In genomic region chr7:47875406-47875805, GRCh38 we compare ENCODE assay signal across 31 cellular contexts.
"Had no signal": no experiment of that assay in that cellular context is flagged by ENCODE, and none has a peak within 500 bp of the region (broad histone marks: within the 10 kb centered on the region; RNA-seq: fewer than 3 reads in every experiment).

No MANE protein-coding gene starts in this region.

- FAIRE-seq: endometrium had no signal

- H3K4me3 Mint-ChIP-seq: activated CD4-positive, alpha-beta T cell treated with anti-CD3 and anti-CD28 coated beads for 36 hours; activated CD4-positive, alpha-beta T cell treated with anti-CD3 and anti-CD28 coated beads, Interleukin-2, amount 10 ng/mL, durations not matched to agents 24 days and 14 days; activated CD8-positive, alpha-beta T cell treated with anti-CD3 and anti-CD28 coated beads for 36 hours; activated naive CD4-positive, alpha-beta T cell treated with anti-CD3 and anti-CD28 coated beads, Interleukin-2, amount 10 ng/mL, durations not matched to agents 7 days and 5 days; activated naive CD8-positive, alpha-beta T cell treated with anti-CD3 and anti-CD28 coated beads, Interleukin-2, amount 10 ng/mL, durations not matched to agents 7 days and 5 days; activated T-cell treated with anti-CD3 and anti-CD28 coated beads, Interleukin-2, amount 50 U/mL, for 24 hours; activated T-cell treated with anti-CD3 and anti-CD28 coated beads, Interleukin-2, amount 50 U/mL, for 72 hours; brain; T-helper 17 cell; T-helper 2 cell treated with Interferon-gamma antibody and Interleukin-4, amounts not matched to agents 5 μg/mL and 100 μg/mL, for 36 hours had no signal

- H3K4me1 Mint-ChIP-seq: activated CD4-positive, alpha-beta T cell treated with anti-CD3 and anti-CD28 coated beads, Interleukin-2, amount 10 ng/mL, durations not matched to agents 24 days and 14 days; activated naive CD4-positive, alpha-beta T cell treated with anti-CD3 and anti-CD28 coated beads, Interleukin-2, amount 10 ng/mL, durations not matched to agents 7 days and 5 days; brain; T-helper 17 cell had no signal

- H3K4me1 ChIP-seq: ascending aorta, breast epithelium, colonic mucosa, esophagus squamous epithelium, gastroesophageal sphincter had no signal

- H3K36me3 Mint-ChIP-seq: activated naive CD4-positive, alpha-beta T cell treated with anti-CD3 and anti-CD28 coated beads, Interleukin-2, amount 10 ng/mL, durations not matched to agents 7 days and 5 days; activated naive CD4-positive, alpha-beta T cell treated with anti-CD3 and anti-CD28 coated beads, Interleukin-2, amount 50 U/mL, for 72 hours; activated naive CD8-positive, alpha-beta T cell treated with anti-CD3 and anti-CD28 coated beads, Interleukin-2, amount 10 ng/mL, durations not matched to agents 7 days and 5 days; brain had no signal

- H3K9me3 Mint-ChIP-seq: activated CD4-positive, alpha-beta T cell treated with anti-CD3 and anti-CD28 coated beads, Interleukin-2, amount 10 ng/mL, durations not matched to agents 24 days and 14 days; activated CD8-positive, alpha-beta T cell treated with anti-CD3 and anti-CD28 coated beads for 36 hours; activated naive CD4-positive, alpha-beta T cell treated with anti-CD3 and anti-CD28 coated beads, Interleukin-2, amount 10 ng/mL, durations not matched to agents 7 days and 5 days; activated naive CD4-positive, alpha-beta T cell treated with anti-CD3 and anti-CD28 coated beads, Interleukin-2, amount 50 U/mL, for 72 hours; activated naive CD8-positive, alpha-beta T cell treated with anti-CD3 and anti-CD28 coated beads, Interleukin-2, amount 10 ng/mL, durations not matched to agents 7 days and 5 days; activated T-cell treated with anti-CD3 and anti-CD28 coated beads, Interleukin-2, amount 50 U/mL, for 24 hours; activated T-cell treated with anti-CD3 and anti-CD28 coated beads, Interleukin-2, amount 50 U/mL, for 72 hours; T-helper 2 cell treated with Interferon-gamma antibody and Interleukin-4, amounts not matched to agents 5 μg/mL and 100 μg/mL, for 36 hours had no signal

- DNase-seq: activated CD4-positive, alpha-beta T cell treated with anti-CD3 and anti-CD28 coated beads for 36 hours; activated CD4-positive, alpha-beta T cell treated with anti-CD3 and anti-CD28 coated beads, Interleukin-2, amount 10 ng/mL, durations not matched to agents 24 days and 14 days; activated CD4-positive, alpha-beta T cell treated with anti-CD3 and anti-CD28 coated beads, Interleukin-2, amount 50 U/mL, for 48 hours; activated CD4-positive, CD25-positive, alpha-beta regulatory T cell; activated CD4-positive, CD25-positive, alpha-beta regulatory T cell treated with anti-CD3 and anti-CD28 coated beads, Interleukin-2, amount 50 U/mL, for 72 hours; activated CD8-positive, alpha-beta memory T cell treated with anti-CD3 and anti-CD28 coated beads, Interleukin-2, amount 50 U/mL, for 48 hours; activated CD8-positive, alpha-beta T cell treated with anti-CD3 and anti-CD28 coated beads for 36 hours; activated gamma-delta T cell; activated naive CD4-positive, alpha-beta T cell; activated naive CD4-positive, alpha-beta T cell treated with anti-CD3 and anti-CD28 coated beads, Interleukin-2, amount 10 ng/mL, durations not matched to agents 7 days and 5 days; activated naive CD8-positive, alpha-beta T cell treated with anti-CD3 and anti-CD28 coated beads, Interleukin-2, amount 10 ng/mL, durations not matched to agents 7 days and 5 days; activated T-cell treated with anti-CD3 and anti-CD28 coated beads for 4 hours; activated T-cell treated with anti-CD3 and anti-CD28 coated beads, Interleukin-2, amount 50 U/mL, for 24 hours; activated T-cell treated with anti-CD3 and anti-CD28 coated beads, Interleukin-2, amount 50 U/mL, for 72 hours; central memory CD4-positive, alpha-beta T cell; cerebellar nuclear complex; colonic mucosa; effector CD8-positive, alpha-beta T cell; esophagus squamous epithelium; foreskin melanocyte; T-helper 1 cell; T-helper 17 cell had no signal

- H3K27me3 ChIP-seq: ascending aorta, breast epithelium, cardiac muscle cell, colonic mucosa, esophagus squamous epithelium, gastroesophageal sphincter had no signal

- H3K9me3 ChIP-seq: ascending aorta, breast epithelium, colonic mucosa, esophagus squamous epithelium, gastroesophageal sphincter had no signal

- H3K36me3 ChIP-seq: ascending aorta, breast epithelium, cardiac muscle cell, colonic mucosa, esophagus squamous epithelium, gastroesophageal sphincter had no signal

- H3K4me3 ChIP-seq: ascending aorta, breast epithelium, cardiac muscle cell, colonic mucosa, esophagus squamous epithelium, gastroesophageal sphincter had no signal

- H3K27me3 Mint-ChIP-seq: activated CD4-positive, alpha-beta T cell treated with anti-CD3 and anti-CD28 coated beads for 36 hours; activated CD8-positive, alpha-beta T cell treated with anti-CD3 and anti-CD28 coated beads for 36 hours; activated T-cell treated with anti-CD3 and anti-CD28 coated beads, Interleukin-2, amount 50 U/mL, for 24 hours; T-helper 17 cell had no signal

- H3K27ac ChIP-seq: ascending aorta, breast epithelium, cardiac muscle cell, colonic mucosa, epithelial cell of prostate, esophagus squamous epithelium, gastroesophageal sphincter had no signal

- H3K27ac Mint-ChIP-seq: activated CD4-positive, alpha-beta T cell treated with anti-CD3 and anti-CD28 coated beads for 36 hours; activated CD4-positive, alpha-beta T cell treated with anti-CD3 and anti-CD28 coated beads, Interleukin-2, amount 10 ng/mL, durations not matched to agents 24 days and 14 days; activated CD8-positive, alpha-beta T cell treated with anti-CD3 and anti-CD28 coated beads for 36 hours; activated naive CD4-positive, alpha-beta T cell treated with anti-CD3 and anti-CD28 coated beads, Interleukin-2, amount 10 ng/mL, durations not matched to agents 7 days and 5 days; activated naive CD4-positive, alpha-beta T cell treated with anti-CD3 and anti-CD28 coated beads, Interleukin-2, amount 50 U/mL, for 72 hours; activated naive CD8-positive, alpha-beta T cell treated with anti-CD3 and anti-CD28 coated beads, Interleukin-2, amount 10 ng/mL, durations not matched to agents 7 days and 5 days; activated T-cell treated with anti-CD3 and anti-CD28 coated beads, Interleukin-2, amount 50 U/mL, for 24 hours; activated T-cell treated with anti-CD3 and anti-CD28 coated beads, Interleukin-2, amount 50 U/mL, for 72 hours; brain; T-helper 17 cell; T-helper 2 cell treated with Interferon-gamma antibody and Interleukin-4, amounts not matched to agents 5 μg/mL and 100 μg/mL, for 36 hours had no signal

- ATAC-seq: activated CD4-positive, alpha-beta T cell treated with anti-CD3 and anti-CD28 coated beads for 36 hours; activated CD8-positive, alpha-beta T cell treated with anti-CD3 and anti-CD28 coated beads for 36 hours; activated naive CD4-positive, alpha-beta T cell treated with anti-CD3 and anti-CD28 coated beads, Interleukin-2, amount 50 U/mL, for 72 hours; activated T-cell treated with anti-CD3 and anti-CD28 coated beads, Interleukin-2, amount 50 U/mL, for 72 hours; gastroesophageal sphincter; T-helper 17 cell had no signal
